ENCODE assay signal across 11 cellular contexts in the genomic region with DNA sequence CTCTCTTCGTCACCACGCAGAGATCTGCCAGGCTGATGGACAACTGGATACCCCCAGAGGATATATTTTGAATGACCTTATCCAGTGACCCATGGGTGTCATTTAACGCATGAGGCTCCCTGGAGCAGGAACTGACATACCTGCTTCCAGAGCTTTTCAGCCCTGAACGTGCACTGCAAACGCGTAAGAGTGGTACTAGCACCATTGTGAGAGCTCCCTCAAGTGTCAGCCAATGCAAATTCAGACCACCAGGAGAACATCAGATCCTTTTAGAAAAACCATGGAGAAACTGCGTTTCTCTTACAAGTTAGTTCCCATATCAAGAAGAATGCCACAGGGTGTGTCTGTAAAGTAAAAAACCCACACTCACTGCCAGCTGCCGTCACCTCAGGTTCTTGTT. TPM values are rescaled to one million over a fixed set of nuclear protein-coding genes. Genes with fewer than 3 reads are reported as not detected.
DNase-seq lines count a peak whose midpoint lies in the region; FAIRE-seq and TF ChIP-seq lines count a peak whose summit lies in the region.
"Had no signal": no experiment of that assay in that cellular context is flagged by ENCODE, and none has a peak within 500 bp of the region (broad histone marks: within the 10 kb centered on the region; RNA-seq: fewer than 3 reads in every experiment).

No MANE protein-coding gene starts in this region.

- FAIRE-seq in HTR-8/SVneo (lab: Jason Lieb, UNC), result no peak

- H3K27me3 Mint-ChIP-seq in mesothelial cell of epicardium (ENCODE audit: low read depth), result no peaks in the 10 kb centered on the region

- H3K9me3 Mint-ChIP-seq in mesothelial cell of epicardium, result peaks cover 4% of the 10 kb centered on the region
- H3K9me3 Mint-ChIP-seq: activated T-cell treated with anti-CD3 and anti-CD28 coated beads, Interleukin-2, amount 50 U/mL, for 72 hours had no signal

- TF ChIP-seq CTCF in VCaP (conservative IDR thresholded peaks at IDR 0.05), result peak; percentile 63
- TF ChIP-seq CTCF in mesothelial cell of epicardium (IDR thresholded peaks at IDR 0.05; ENCODE audit: unreplicated experiment), result no peak

- H3K36me3 Mint-ChIP-seq in mesothelial cell of epicardium, result no peaks in the 10 kb centered on the region

- H3K4me1 Mint-ChIP-seq in mesothelial cell of epicardium, result peaks cover 2% of the 10 kb centered on the region

- H3K27ac Mint-ChIP-seq in mesothelial cell of epicardium, result peak overlapping the region; percentile 23
- H3K27ac Mint-ChIP-seq: activated T-cell treated with anti-CD3 and anti-CD28 coated beads, Interleukin-2, amount 50 U/mL, for 72 hours had no signal

- H3K4me3 Mint-ChIP-seq in mesothelial cell of epicardium, result no peak overlapping the region
- H3K4me3 Mint-ChIP-seq: activated T-cell treated with anti-CD3 and anti-CD28 coated beads, Interleukin-2, amount 50 U/mL, for 72 hours had no signal

- H3K27ac ChIP-seq in VCaP, result no peak overlapping the region

- DNase-seq in EL (peak; percentile 8), HTR-8/SVneo (ENCODE audit: insufficient read length, low spot score) (peak; percentile 10), mesothelial cell of epicardium (ENCODE audit: low spot score in 2 of 2, unreplicated experiment in 2 of 2) (no peak), activated gamma-delta T cell treated with Interleukin-2 at 50 U/mL for 16 hours (no peak), cerebellum (ENCODE audit: low spot score) (no peak), T1000 (lab: John Stamatoyannopoulos, UW) (no peak)
- no peak for DNase-seq in activated T-cell treated with anti-CD3 and anti-CD28 coated beads, Interleukin-2, amount 50 U/mL, for 48 hours
- DNase-seq: activated T-cell treated with anti-CD3 and anti-CD28 coated beads, Interleukin-2, amount 50 U/mL, for 72 hours; NCI-H187 had no signal

RNA-seq across cellular contexts. Expression of gene TREX2, which starts 7.3 kb away (rescaled TPM):
- total RNA-seq in mesothelial cell of epicardium, result 0.72 to 0.97 TPM (median 0.83 TPM) in 3 replicates
- total RNA-seq in cerebellum, result 1.3 TPM

RNA-seq across cellular contexts. Expression of gene ZFP92, which starts 27.2 kb away (rescaled TPM):
- total RNA-seq in mesothelial cell of epicardium (1.3 to 1.4 TPM (median 1.3 TPM) in 3 replicates), cerebellum (1.5 TPM)

RNA-seq across cellular contexts. Expression of gene HAUS7, which starts 31.9 kb away (rescaled TPM):
- total RNA-seq in mesothelial cell of epicardium (22.9 to 25.1 TPM (median 24.7 TPM) in 3 replicates), cerebellum (8.7 TPM)

RNA-seq across cellular contexts. Expression of gene PNMA6E, which starts 37.4 kb away (rescaled TPM):
- total RNA-seq in mesothelial cell of epicardium (not detected in 3 replicates), cerebellum (not detected)
- total RNA-seq: activated T-cell treated with anti-CD3 and anti-CD28 coated beads, Interleukin-2, amount 50 U/mL, for 72 hours; glomerular endothelial cell had no signal

RNA-seq across cellular contexts. Expression of gene BGN, which starts 56.3 kb away (rescaled TPM):
- 114 to 121 TPM (median 121 TPM) in 3 replicates for total RNA-seq in mesothelial cell of epicardium
- total RNA-seq in cerebellum, result 7.9 TPM
- total RNA-seq: activated T-cell treated with anti-CD3 and anti-CD28 coated beads, Interleukin-2, amount 50 U/mL, for 72 hours had no signal

Comparison
In these comparisons a context has a peak if more than half of its experiments do, and no peak if none do; other contexts are left out.
1. DNase-seq: peak in EL (single experiment) and HTR-8/SVneo (single experiment); none in mesothelial cell of epicardium (0 of 2), activated gamma-delta T cell treated with Interleukin-2 at 50 U/mL for 16 hours (single experiment), activated T-cell treated with anti-CD3 and anti-CD28 coated beads, Interleukin-2, amount 50 U/mL, for 48 hours (0 of 2), cerebellum (single experiment) and T1000 (single experiment).